30 cellular contexts compared by ENCODE assay signal in genomic region chr12:126171936-126172559, GRCh38.
"Had no signal": no experiment of that assay in that cellular context is flagged by ENCODE, and none has a peak within 500 bp of the region (broad histone marks: within the 10 kb centered on the region; RNA-seq: fewer than 3 reads in every experiment).

No MANE protein-coding gene starts in this region.

- H3K27ac Mint-ChIP-seq: activated B cell treated with CpG ODN at 0.5 μM for 24 hours; activated CD8-positive, alpha-beta T cell treated with anti-CD3 and anti-CD28 coated beads for 36 hours; activated naive CD8-positive, alpha-beta T cell; activated T-helper 17 cell treated with anti-CD3 and anti-CD28 coated beads, Interleukin-2, amount 50 U/mL, for 72 hours; effector memory CD8-positive, alpha-beta T cell had no signal

- H3K4me3 Mint-ChIP-seq: activated B cell treated with CpG ODN at 0.5 μM for 24 hours; activated CD8-positive, alpha-beta T cell treated with anti-CD3 and anti-CD28 coated beads for 36 hours; activated naive CD8-positive, alpha-beta T cell; activated T-cell treated with anti-CD3 and anti-CD28 coated beads, Interleukin-2, amount 50 U/mL, for 4 hours; activated T-helper 17 cell treated with anti-CD3 and anti-CD28 coated beads, Interleukin-2, amount 50 U/mL, for 72 hours; effector memory CD8-positive, alpha-beta T cell had no signal

- H3K4me1 Mint-ChIP-seq: activated B cell treated with CpG ODN at 0.5 μM for 24 hours; activated T-helper 17 cell treated with anti-CD3 and anti-CD28 coated beads, Interleukin-2, amount 50 U/mL, for 72 hours had no signal

- ATAC-seq: activated CD4-positive, CD25-positive, alpha-beta regulatory T cell treated with anti-CD3 and anti-CD28 coated beads, Interleukin-2, amount 50 U/mL, for 24 hours; activated CD8-positive, alpha-beta T cell treated with anti-CD3 and anti-CD28 coated beads for 36 hours; activated T-cell treated with anti-CD3 and anti-CD28 coated beads, Interleukin-2, amount 50 U/mL, for 4 hours; activated T-helper 17 cell treated with anti-CD3 and anti-CD28 coated beads, Interleukin-2, amount 50 U/mL, for 72 hours; effector memory CD8-positive, alpha-beta T cell; foreskin keratinocyte; gastrocnemius medialis; heart left ventricle had no signal

- H3K9me3 ChIP-seq: esophagus muscularis mucosa, gastrocnemius medialis, heart left ventricle had no signal

- H3K4me3 ChIP-seq: esophagus muscularis mucosa, gastrocnemius medialis, heart left ventricle had no signal

- H3K27ac ChIP-seq: brain microvascular endothelial cell, esophagus muscularis mucosa, foreskin keratinocyte, gastrocnemius medialis, heart left ventricle, VCaP had no signal

- H3K36me3 Mint-ChIP-seq: activated naive CD8-positive, alpha-beta T cell had no signal

- DNase-seq: activated B cell treated with CpG ODN at 0.5 μM for 24 hours; activated CD4-positive, alpha-beta T cell treated with anti-CD3 and anti-CD28 coated beads for 48 hours; activated CD4-positive, alpha-beta T cell treated with anti-CD3 and anti-CD28 coated beads, Interleukin-2, amount 50 U/mL, for 1 hour; activated CD4-positive, alpha-beta T cell treated with anti-CD3 and anti-CD28 coated beads, Interleukin-2, amount 50 U/mL, for 48 hours; activated CD8-positive, alpha-beta memory T cell treated with anti-CD3 and anti-CD28 coated beads for 24 hours; activated CD8-positive, alpha-beta T cell treated with anti-CD3 and anti-CD28 coated beads for 36 hours; activated effector memory CD4-positive, alpha-beta T cell treated with Interleukin-2 at 50 U/mL for 16 hours; activated gamma-delta T cell treated with Interleukin-2 at 50 U/mL for 16 hours; activated naive CD4-positive, alpha-beta T cell treated with anti-CD3 and anti-CD28 coated beads, Interleukin-2, amount 50 U/mL, for 16 hours; activated naive CD4-positive, alpha-beta T cell treated with Interleukin-2 at 50 U/mL for 16 hours; activated T-cell treated with anti-CD3 and anti-CD28 coated beads, Interleukin-2, amount 50 U/mL, for 4 hours; amniotic stem cell; anterior cingulate cortex; brain microvascular endothelial cell; caudate nucleus; cortex of kidney; dermis blood vessel endothelial cell; effector CD4-positive, alpha-beta T cell; effector memory CD8-positive, alpha-beta T cell; erythroblast; foreskin keratinocyte; gastrocnemius medialis; glutamatergic neuron; heart left ventricle; T-helper 2 cell had no signal

- H3K27me3 Mint-ChIP-seq: activated B cell treated with CpG ODN at 0.5 μM for 24 hours; activated CD8-positive, alpha-beta T cell treated with anti-CD3 and anti-CD28 coated beads for 36 hours; activated naive CD8-positive, alpha-beta T cell; effector memory CD8-positive, alpha-beta T cell had no signal

- H3K36me3 ChIP-seq: brain microvascular endothelial cell, esophagus muscularis mucosa, gastrocnemius medialis, heart left ventricle had no signal

- H3K9me3 Mint-ChIP-seq: activated T-helper 17 cell treated with anti-CD3 and anti-CD28 coated beads, Interleukin-2, amount 50 U/mL, for 72 hours had no signal

- H3K4me1 ChIP-seq: esophagus muscularis mucosa, foreskin keratinocyte, gastrocnemius medialis, heart left ventricle had no signal

- H3K27me3 ChIP-seq: brain microvascular endothelial cell, esophagus muscularis mucosa, foreskin keratinocyte, gastrocnemius medialis, heart left ventricle had no signal
